Comparison of ENCODE assay signal across 1 cellular context in the genomic region with DNA sequence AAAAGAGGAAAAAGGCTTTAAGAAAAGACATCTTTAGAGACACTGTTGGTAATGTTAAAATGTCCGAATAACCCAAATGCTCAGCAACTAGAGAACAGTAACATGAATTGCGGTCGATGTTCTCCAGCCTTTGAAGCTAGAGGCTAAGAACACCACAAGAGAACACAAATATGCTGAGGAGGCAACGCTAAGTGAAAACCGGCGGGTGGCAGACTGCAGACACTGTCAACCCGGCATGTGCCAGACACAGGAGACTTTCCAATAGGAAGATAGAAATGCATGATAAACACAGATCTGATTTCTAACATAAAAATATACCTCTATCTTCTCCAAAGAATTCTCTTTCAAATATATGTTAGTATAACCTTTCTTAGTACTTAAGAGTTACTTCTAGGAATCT.
TF ChIP-seq lines count a peak whose summit lies in the region.

No MANE protein-coding gene starts in this region.

TF ChIP-seq in WTC11, 78 proteins besides CTCF, POLR2A, EP300 and RAD21 (continued from another document):
- TF ChIP-seq, protein P1, sequence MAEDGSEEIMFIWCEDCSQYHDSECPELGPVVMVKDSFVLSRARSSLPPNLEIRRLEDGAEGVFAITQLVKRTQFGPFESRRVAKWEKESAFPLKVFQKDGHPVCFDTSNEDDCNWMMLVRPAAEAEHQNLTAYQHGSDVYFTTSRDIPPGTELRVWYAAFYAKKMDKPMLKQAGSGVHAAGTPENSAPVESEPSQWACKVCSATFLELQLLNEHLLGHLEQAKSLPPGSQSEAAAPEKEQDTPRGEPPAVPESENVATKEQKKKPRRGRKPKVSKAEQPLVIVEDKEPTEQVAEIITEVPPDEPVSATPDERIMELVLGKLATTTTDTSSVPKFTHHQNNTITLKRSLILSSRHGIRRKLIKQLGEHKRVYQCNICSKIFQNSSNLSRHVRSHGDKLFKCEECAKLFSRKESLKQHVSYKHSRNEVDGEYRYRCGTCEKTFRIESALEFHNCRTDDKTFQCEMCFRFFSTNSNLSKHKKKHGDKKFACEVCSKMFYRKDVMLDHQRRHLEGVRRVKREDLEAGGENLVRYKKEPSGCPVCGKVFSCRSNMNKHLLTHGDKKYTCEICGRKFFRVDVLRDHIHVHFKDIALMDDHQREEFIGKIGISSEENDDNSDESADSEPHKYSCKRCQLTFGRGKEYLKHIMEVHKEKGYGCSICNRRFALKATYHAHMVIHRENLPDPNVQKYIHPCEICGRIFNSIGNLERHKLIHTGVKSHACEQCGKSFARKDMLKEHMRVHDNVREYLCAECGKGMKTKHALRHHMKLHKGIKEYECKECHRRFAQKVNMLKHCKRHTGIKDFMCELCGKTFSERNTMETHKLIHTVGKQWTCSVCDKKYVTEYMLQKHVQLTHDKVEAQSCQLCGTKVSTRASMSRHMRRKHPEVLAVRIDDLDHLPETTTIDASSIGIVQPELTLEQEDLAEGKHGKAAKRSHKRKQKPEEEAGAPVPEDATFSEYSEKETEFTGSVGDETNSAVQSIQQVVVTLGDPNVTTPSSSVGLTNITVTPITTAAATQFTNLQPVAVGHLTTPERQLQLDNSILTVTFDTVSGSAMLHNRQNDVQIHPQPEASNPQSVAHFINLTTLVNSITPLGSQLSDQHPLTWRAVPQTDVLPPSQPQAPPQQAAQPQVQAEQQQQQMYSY (CRISPR knock-in tag; IDR thresholded peaks at IDR 0.05) = no peak
- TF ChIP-seq, protein P2, sequence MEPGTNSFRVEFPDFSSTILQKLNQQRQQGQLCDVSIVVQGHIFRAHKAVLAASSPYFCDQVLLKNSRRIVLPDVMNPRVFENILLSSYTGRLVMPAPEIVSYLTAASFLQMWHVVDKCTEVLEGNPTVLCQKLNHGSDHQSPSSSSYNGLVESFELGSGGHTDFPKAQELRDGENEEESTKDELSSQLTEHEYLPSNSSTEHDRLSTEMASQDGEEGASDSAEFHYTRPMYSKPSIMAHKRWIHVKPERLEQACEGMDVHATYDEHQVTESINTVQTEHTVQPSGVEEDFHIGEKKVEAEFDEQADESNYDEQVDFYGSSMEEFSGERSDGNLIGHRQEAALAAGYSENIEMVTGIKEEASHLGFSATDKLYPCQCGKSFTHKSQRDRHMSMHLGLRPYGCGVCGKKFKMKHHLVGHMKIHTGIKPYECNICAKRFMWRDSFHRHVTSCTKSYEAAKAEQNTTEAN (CRISPR knock-in tag; IDR thresholded peaks at IDR 0.05) = no peak
- no peak for TF ChIP-seq TEAD1 (CRISPR knock-in tag; IDR thresholded peaks at IDR 0.05)
- no peak for TF ChIP-seq MXD4 (CRISPR knock-in tag; IDR thresholded peaks at IDR 0.05; ENCODE audit: borderline replicate concordance)
- no peak for TF ChIP-seq CREB1 (CRISPR knock-in tag; IDR thresholded peaks at IDR 0.05)
